8 cellular contexts compared by ENCODE assay signal in the genomic region with DNA sequence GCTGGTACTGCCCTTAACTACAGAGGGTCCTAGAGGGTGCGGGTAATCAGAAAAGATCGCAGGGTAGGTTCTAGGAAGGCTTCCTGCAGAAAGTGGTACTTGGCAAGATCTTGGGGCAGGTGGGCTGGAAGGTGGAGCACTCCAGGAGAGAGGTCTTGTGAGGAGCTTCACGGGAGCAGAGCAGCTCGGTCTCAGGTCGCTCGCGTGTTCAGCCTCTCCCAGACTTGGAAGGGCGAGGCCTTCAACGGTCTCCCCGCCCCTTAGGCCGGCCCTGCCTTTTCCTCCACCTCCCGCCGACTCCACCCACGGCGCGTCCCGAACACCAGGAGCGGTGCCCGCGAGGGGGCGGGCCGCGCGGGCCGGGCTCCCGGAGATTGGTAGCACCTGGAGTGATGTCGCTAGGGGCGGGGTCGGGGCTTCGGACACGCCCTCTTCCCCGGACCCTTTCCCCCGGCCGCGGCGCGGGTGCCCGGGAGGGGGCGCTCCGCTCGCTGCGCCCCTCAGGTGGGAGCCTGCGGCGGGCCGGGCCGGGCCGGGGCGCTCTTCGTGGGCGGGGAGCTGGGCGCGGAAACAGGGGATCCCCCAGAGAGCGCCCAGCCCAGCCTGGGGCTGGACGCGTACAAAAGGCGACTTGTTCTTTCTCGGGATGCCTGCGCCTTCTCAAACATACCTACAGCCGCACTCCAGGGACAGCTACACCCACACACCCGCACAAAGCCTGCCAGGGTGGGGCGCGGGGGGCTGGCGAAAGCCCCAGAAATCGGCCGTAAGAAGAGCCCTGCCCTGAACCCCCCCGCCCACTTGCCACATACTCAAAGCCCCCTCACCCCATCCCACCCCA. TPM values are rescaled to one million over a fixed set of nuclear protein-coding genes. Genes with fewer than 3 reads are reported as not detected.
DNase-seq lines count a peak whose midpoint lies in the region; ATAC-seq and TF ChIP-seq lines count a peak whose summit lies in the region.

No MANE protein-coding gene starts in this region.

- WGBS in lower leg skin, 2 donors = 6 to 8% methylated on average over 25 to 35 of the region's 66 CpGs

- peaks cover 79% of the 10 kb centered on the region for H3K4me1 Mint-ChIP-seq in dendritic cell treated with granulocyte-macrophage colony-stimulating factor and Interleukin-4, amounts not matched to agents 40 ng/mL and 50 ng/mL, for 4 days (ENCODE audit: low read depth)

- intact Hi-C loops in dendritic cell treated with granulocyte-macrophage colony-stimulating factor and Interleukin-4, amounts not matched to agents 40 ng/mL and 50 ng/mL, for 4 days (cut with micrococcal nuclease) = loop anchor here (1.0 kb wide), 1 partner anchor 11 kb away; no protein-coding TSS in a partner anchor
- intact Hi-C loops in lower leg skin (cut with DNase I; ENCODE audit: low total_unique reads) = no loop called here

- no peak for TF ChIP-seq CTCF in lower leg skin (IDR thresholded peaks at IDR 0.05)

- peak overlapping the region; percentile 67 for H3K4me3 Mint-ChIP-seq in dendritic cell treated with granulocyte-macrophage colony-stimulating factor and Interleukin-4, amounts not matched to agents 40 ng/mL and 50 ng/mL, for 4 days

- no peak overlapping the region for H3K4me3 ChIP-seq in lower leg skin (ENCODE audit: low read depth, poor library complexity, severe bottlenecking)

- TF ChIP-seq POLR2A in lower leg skin (IDR thresholded peaks at IDR 0.05) = no peak

- ATAC-seq in GM18519 (IDR thresholded peaks at IDR 0.05; ENCODE audit: low FRiP score, unreplicated experiment) (peak; percentile 74), HG03045 (IDR thresholded peaks at IDR 0.05; ENCODE audit: unreplicated experiment) (peak; percentile 93)

- DNase-seq in A172 (ENCODE audit: low spot score) (peak; percentile 81), NCI-H2227 (lab: John Stamatoyannopoulos, UW; ENCODE audit: unreplicated experiment) (peak; percentile 96), lower leg skin (ENCODE audit: low spot score in 2 of 2) (peak; percentile 94 to 99)
- DNase-seq in activated CD4-positive, alpha-beta T cell treated with anti-CD3 and anti-CD28 coated beads, Interleukin-2, amount 50 U/mL, for 1 hour = peak; percentile 91
- peak; percentile 73 to 96 (median 82) for DNase-seq in stimulated activated CD4-positive, alpha-beta T cell treated with anti-CD3 and anti-CD28 coated beads, TNF-alpha, amount 100 ng/mL, for 24 hours (ENCODE audit: low read depth in 3 of 3)

- H3K27ac Mint-ChIP-seq in dendritic cell treated with granulocyte-macrophage colony-stimulating factor and Interleukin-4, amounts not matched to agents 40 ng/mL and 50 ng/mL, for 4 days = peak overlapping the region; percentile 61

- no peaks in the 10 kb centered on the region for H3K36me3 Mint-ChIP-seq in dendritic cell treated with granulocyte-macrophage colony-stimulating factor and Interleukin-4, amounts not matched to agents 40 ng/mL and 50 ng/mL, for 4 days (ENCODE audit: low read depth)

- H3K9me3 Mint-ChIP-seq in dendritic cell treated with granulocyte-macrophage colony-stimulating factor and Interleukin-4, amounts not matched to agents 40 ng/mL and 50 ng/mL, for 4 days = no peaks in the 10 kb centered on the region

- H3K27me3 Mint-ChIP-seq in dendritic cell treated with granulocyte-macrophage colony-stimulating factor and Interleukin-4, amounts not matched to agents 40 ng/mL and 50 ng/mL, for 4 days = peaks cover 18% of the 10 kb centered on the region

RNA-seq across cellular contexts. Expression of a gene that starts 35.5 kb away (rescaled TPM):
- 3.4 and 7.6 TPM in 2 replicates for total RNA-seq in A172 (2014; rRNA removed; shearing (Covaris generic))
- total RNA-seq in lower leg skin = 10 to 100 TPM; 37.7 to 63.0 (median 52.5) TPM
